ENCODE assay signal across 14 cellular contexts in the genomic region with DNA sequence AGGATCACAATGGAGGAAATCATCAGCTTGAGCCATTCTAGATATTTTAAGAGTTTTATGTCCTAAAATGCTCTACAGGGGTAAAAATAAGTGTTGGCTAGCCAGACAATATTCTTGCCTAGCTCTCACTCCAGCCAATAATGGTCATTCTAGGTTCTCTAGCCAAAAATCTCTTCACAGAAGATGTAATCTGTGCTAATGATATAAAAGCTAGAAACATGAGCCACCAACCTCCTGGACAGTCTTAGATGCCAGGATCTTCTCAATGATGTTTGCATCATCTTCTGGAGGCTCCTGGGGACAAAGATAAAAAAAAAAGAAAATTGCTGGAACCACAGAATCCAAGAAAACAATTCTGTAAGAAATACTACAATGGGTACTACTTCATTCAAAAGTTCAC.
DNase-seq lines count a peak whose midpoint lies in the region; ATAC-seq and TF ChIP-seq lines count a peak whose summit lies in the region.
"Had no signal": no experiment of that assay in that cellular context is flagged by ENCODE, and none has a peak within 500 bp of the region (broad histone marks: within the 10 kb centered on the region; RNA-seq: fewer than 3 reads in every experiment).

No MANE protein-coding gene starts in this region.

- no peaks in the 10 kb centered on the region for H3K9me3 ChIP-seq in right cardiac atrium (ENCODE audit: control insufficient read depth, low read length)
- H3K9me3 ChIP-seq: HAP-1 had no signal

- intact Hi-C loops in Right ventricle myocardium superior (cut with DNase I): no loop called here
- intact Hi-C loops in right cardiac atrium (cut with DNase I): no loop called here

- H3K27me3 ChIP-seq in right cardiac atrium (ENCODE audit: control insufficient read depth, insufficient read depth): no peaks in the 10 kb centered on the region

- H3K9me3 Mint-ChIP-seq in HFFc6: no peaks in the 10 kb centered on the region
- H3K9me3 Mint-ChIP-seq in progenitor cell of endocrine pancreas (ENCODE audit: low read depth): peaks cover 1% of the 10 kb centered on the region
- no peaks in the 10 kb centered on the region for H3K9me3 Mint-ChIP-seq in effector memory CD8-positive, alpha-beta T cell
- H3K9me3 Mint-ChIP-seq in activated naive CD8-positive, alpha-beta T cell treated with anti-CD3 and anti-CD28 coated beads for 36 hours: no peaks in the 10 kb centered on the region
- H3K9me3 Mint-ChIP-seq: CD4-positive, alpha-beta T cell had no signal

- ATAC-seq in Right ventricle myocardium superior (ENCODE audit: poor library complexity) (peak; percentile 31), right cardiac atrium (no peak)
- ATAC-seq in effector memory CD8-positive, alpha-beta T cell (replicated peaks): no peak

- H3K27me3 Mint-ChIP-seq in HFFc6 (ENCODE audit: insufficient read depth) (0 out of 2 replicates have a peak, but pooled peaks cover 1% of the 10 kb centered on the region), progenitor cell of endocrine pancreas (no peaks in the 10 kb centered on the region)
- H3K27me3 Mint-ChIP-seq in effector memory CD8-positive, alpha-beta T cell: no peaks in the 10 kb centered on the region
- no peaks in the 10 kb centered on the region for H3K27me3 Mint-ChIP-seq in activated naive CD8-positive, alpha-beta T cell treated with anti-CD3 and anti-CD28 coated beads for 36 hours
- H3K27me3 Mint-ChIP-seq: B cell; CD4-positive, alpha-beta T cell had no signal

- H3K36me3 Mint-ChIP-seq in HFFc6 (ENCODE audit: low read depth): peaks cover 26% of the 10 kb centered on the region
- peaks cover 8% of the 10 kb centered on the region for H3K36me3 Mint-ChIP-seq in progenitor cell of endocrine pancreas (ENCODE audit: insufficient read depth)
- peaks cover 18% of the 10 kb centered on the region for H3K36me3 Mint-ChIP-seq in effector memory CD8-positive, alpha-beta T cell (ENCODE audit: insufficient read depth)
- H3K36me3 Mint-ChIP-seq in activated naive CD8-positive, alpha-beta T cell treated with anti-CD3 and anti-CD28 coated beads for 36 hours: peaks cover 4% of the 10 kb centered on the region

- no peak overlapping the region for H3K4me3 ChIP-seq in right cardiac atrium (ENCODE audit: low read length)
- H3K4me3 ChIP-seq: HAP-1 had no signal

- no peak overlapping the region for H3K27ac ChIP-seq in right cardiac atrium (ENCODE audit: low read length)

- no peak for TF ChIP-seq CTCF in HFFc6 (IDR thresholded peaks at IDR 0.05)
- TF ChIP-seq CTCF in progenitor cell of endocrine pancreas (IDR thresholded peaks at IDR 0.05; ENCODE audit: unreplicated experiment): no peak

- H3K27ac Mint-ChIP-seq in HFFc6 (peak overlapping the region; percentile 20; the same call in 1 of the 2 replicates), progenitor cell of endocrine pancreas (peak overlapping the region; percentile 8)
- no peak overlapping the region for H3K27ac Mint-ChIP-seq in effector memory CD8-positive, alpha-beta T cell
- H3K27ac Mint-ChIP-seq in activated naive CD8-positive, alpha-beta T cell treated with anti-CD3 and anti-CD28 coated beads for 36 hours: no peak overlapping the region
- H3K27ac Mint-ChIP-seq: B cell; CD4-positive, alpha-beta T cell had no signal

- DNase-seq in Right ventricle myocardium superior (no peak), right cardiac atrium (no peak), HFFc6 (peak; percentile 25), progenitor cell of endocrine pancreas (ENCODE audit: low spot score, unreplicated experiment) (no peak), amygdala (lab: John Stamatoyannopoulos, UW) (no peak)
- DNase-seq in effector memory CD8-positive, alpha-beta T cell: no peak
- no peak for DNase-seq in activated naive CD8-positive, alpha-beta T cell treated with anti-CD3 and anti-CD28 coated beads for 36 hours
- DNase-seq: ACHN; C1 segment of cervical spinal cord; Calu3; CD4-positive, alpha-beta T cell; DMS 273 treated with DMSO at 0.1 percent for 48 hours had no signal

- peaks cover 49% of the 10 kb centered on the region for H3K4me1 Mint-ChIP-seq in HFFc6 (ENCODE audit: low read depth)
- peaks cover 12% of the 10 kb centered on the region for H3K4me1 Mint-ChIP-seq in progenitor cell of endocrine pancreas (ENCODE audit: low read depth)
- H3K4me1 Mint-ChIP-seq in effector memory CD8-positive, alpha-beta T cell (ENCODE audit: low read depth in 2 of 2): peaks cover 2 to 7% of the 10 kb centered on the region in 2 donors
- H3K4me1 Mint-ChIP-seq in activated naive CD8-positive, alpha-beta T cell treated with anti-CD3 and anti-CD28 coated beads for 36 hours: no peaks in the 10 kb centered on the region
- H3K4me1 Mint-ChIP-seq: B cell had no signal

- no peak overlapping the region for H3K4me3 Mint-ChIP-seq in HFFc6
- no peak overlapping the region for H3K4me3 Mint-ChIP-seq in progenitor cell of endocrine pancreas (ENCODE audit: low read depth)
- H3K4me3 Mint-ChIP-seq in effector memory CD8-positive, alpha-beta T cell: no peak overlapping the region
- no peak overlapping the region for H3K4me3 Mint-ChIP-seq in activated naive CD8-positive, alpha-beta T cell treated with anti-CD3 and anti-CD28 coated beads for 36 hours
- H3K4me3 Mint-ChIP-seq: B cell; CD4-positive, alpha-beta T cell had no signal

- H3K4me1 ChIP-seq in right cardiac atrium (ENCODE audit: control insufficient read depth, insufficient read depth, low read length): peaks cover 2% of the 10 kb centered on the region

Comparison
In these comparisons a context has a peak if more than half of its experiments do, and no peak if none do; other contexts are left out.
1. H3K27ac Mint-ChIP-seq: peak in HFFc6 (single experiment) and progenitor cell of endocrine pancreas (single experiment); none in effector memory CD8-positive, alpha-beta T cell (0 of 2) and activated naive CD8-positive, alpha-beta T cell treated with anti-CD3 and anti-CD28 coated beads for 36 hours (single experiment).